In genomic region chr7:46468753-46469356, GRCh38 we compare ENCODE assay signal across 1 cellular context.
TF ChIP-seq lines count a peak whose summit lies in the region.

No MANE protein-coding gene starts in this region.

TF ChIP-seq in K562, 482 proteins besides CTCF, POLR2A, EP300 and RAD21 (continued from another document):
- TF ChIP-seq CBX3 (IDR thresholded peaks at IDR 0.05; ENCODE audit: borderline replicate concordance in 1 of 2, low read length in 2 of 2) (peak; percentile 96 to 98), POLR3A (IDR thresholded peaks at IDR 0.05; ENCODE audit: borderline replicate concordance, extremely low read depth, insufficient read depth, insufficient read length) (no peak), XRCC3 (IDR thresholded peaks at IDR 0.05) (no peak), ZNF134 (CRISPR knock-in tag; conservative IDR thresholded peaks at IDR 0.05) (no peak), ASH1L (IDR thresholded peaks at IDR 0.05; ENCODE audit: borderline replicate concordance, low read depth, partially characterized antibody) (no peak), ZNF668 (CRISPR knock-in tag; IDR thresholded peaks at IDR 0.05) (no peak), HSF4 (CRISPR knock-in tag; IDR thresholded peaks at IDR 0.05; ENCODE audit: borderline replicate concordance) (no peak), ZNF121 (CRISPR knock-in tag; conservative IDR thresholded peaks at IDR 0.05) (no peak), CAMTA2 (CRISPR knock-in tag; conservative IDR thresholded peaks at IDR 0.05) (no peak), UBTF (IDR thresholded peaks at IDR 0.05; ENCODE audit: borderline replicate concordance in 1 of 2, low read depth in 2 of 2, low read length in 2 of 2) (no peak)
- TF ChIP-seq, protein P1, sequence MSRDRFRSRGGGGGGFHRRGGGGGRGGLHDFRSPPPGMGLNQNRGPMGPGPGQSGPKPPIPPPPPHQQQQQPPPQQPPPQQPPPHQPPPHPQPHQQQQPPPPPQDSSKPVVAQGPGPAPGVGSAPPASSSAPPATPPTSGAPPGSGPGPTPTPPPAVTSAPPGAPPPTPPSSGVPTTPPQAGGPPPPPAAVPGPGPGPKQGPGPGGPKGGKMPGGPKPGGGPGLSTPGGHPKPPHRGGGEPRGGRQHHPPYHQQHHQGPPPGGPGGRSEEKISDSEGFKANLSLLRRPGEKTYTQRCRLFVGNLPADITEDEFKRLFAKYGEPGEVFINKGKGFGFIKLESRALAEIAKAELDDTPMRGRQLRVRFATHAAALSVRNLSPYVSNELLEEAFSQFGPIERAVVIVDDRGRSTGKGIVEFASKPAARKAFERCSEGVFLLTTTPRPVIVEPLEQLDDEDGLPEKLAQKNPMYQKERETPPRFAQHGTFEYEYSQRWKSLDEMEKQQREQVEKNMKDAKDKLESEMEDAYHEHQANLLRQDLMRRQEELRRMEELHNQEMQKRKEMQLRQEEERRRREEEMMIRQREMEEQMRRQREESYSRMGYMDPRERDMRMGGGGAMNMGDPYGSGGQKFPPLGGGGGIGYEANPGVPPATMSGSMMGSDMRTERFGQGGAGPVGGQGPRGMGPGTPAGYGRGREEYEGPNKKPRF (IDR thresholded peaks at IDR 0.05; ENCODE audit: low read depth, low read length) = no peak
- TF ChIP-seq, protein P2, sequence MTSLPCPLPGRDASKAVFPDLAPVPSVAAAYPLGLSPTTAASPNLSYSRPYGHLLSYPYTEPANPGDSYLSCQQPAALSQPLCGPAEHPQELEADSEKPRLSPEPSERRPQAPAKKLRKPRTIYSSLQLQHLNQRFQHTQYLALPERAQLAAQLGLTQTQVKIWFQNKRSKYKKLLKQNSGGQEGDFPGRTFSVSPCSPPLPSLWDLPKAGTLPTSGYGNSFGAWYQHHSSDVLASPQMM (CRISPR knock-in tag; IDR thresholded peaks at IDR 0.05) = no peak
